In genomic region chr10:73886085-73886529, GRCh38 we compare ENCODE assay signal across 8 cellular contexts. TPM values are rescaled to one million over a fixed set of nuclear protein-coding genes. Genes with fewer than 3 reads are reported as not detected.
DNase-seq lines count a peak whose midpoint lies in the region; ATAC-seq and TF ChIP-seq lines count a peak whose summit lies in the region.

No MANE protein-coding gene starts in this region.

- intact Hi-C loops in lower leg skin (cut with DNase I; ENCODE audit: low total_unique reads), result loop anchor here (5.0 kb wide), 1 partner anchor 56 kb away; no protein-coding TSS in a partner anchor

- no peak overlapping the region for H3K4me3 ChIP-seq in HFF-Myc (replicated peaks; ENCODE audit: low read depth, low read length)
- H3K4me3 ChIP-seq in coronary artery, result no peak overlapping the region
- H3K4me3 ChIP-seq in lower leg skin (ENCODE audit: low read depth, poor library complexity, severe bottlenecking), result no peak overlapping the region

- peak overlapping the region; percentile 70 to 95 for H3K27ac ChIP-seq in coronary artery

- no peak for ATAC-seq in HG03135 (IDR thresholded peaks at IDR 0.05; ENCODE audit: unreplicated experiment)

- WGBS in lower leg skin, 2 donors, result 0 to 4% methylated on average over 5 of the region's 5 CpGs

- TF ChIP-seq CTCF in HFF-Myc (IDR thresholded peaks at IDR 0.05; ENCODE audit: low read depth, low read length, missing control alignments), result peak; percentile 91
- TF ChIP-seq CTCF in coronary artery (IDR thresholded peaks at IDR 0.05), result peak; percentile 70
- peak in 1 of 3 donors; percentile 94 for TF ChIP-seq CTCF in lower leg skin (IDR thresholded peaks at IDR 0.05)

- TF ChIP-seq POLR2A in lower leg skin (IDR thresholded peaks at IDR 0.05), result no peak

- peak; percentile 88 for DNase-seq in GM03348 (ENCODE audit: low spot score)
- no peak for DNase-seq in HFF-Myc (ENCODE audit: extremely low read depth, low read depth)
- DNase-seq in NCI-H2227 treated with DMSO at 0.1 percent for 48 hours (lab: John Stamatoyannopoulos, UW), result peak; percentile 51
- DNase-seq in activated CD4-positive, alpha-beta T cell treated with anti-CD3 and anti-CD28 coated beads for 4 hours, result peak; percentile 69 to 74
- DNase-seq in coronary artery (ENCODE audit: low spot score), result no peak
- DNase-seq in lower leg skin (ENCODE audit: low spot score in 2 of 2), result peak; percentile 73 to 91
- peak; percentile 56 for DNase-seq in stimulated activated CD4-positive, alpha-beta T cell treated with anti-CD3 and anti-CD28 coated beads, Interleukin-4, amount 100 ng/mL, for 1 hour

RNA-seq across cellular contexts. Expression of gene CAMK2G, which starts 11.8 kb away (rescaled TPM):
- 10 to 100 TPM; 20.0 to 27.9 (median 24.2) TPM for total RNA-seq in lower leg skin

RNA-seq across cellular contexts. Expression of gene PLAU, which starts 24.8 kb away (rescaled TPM):
- 10 to 100 TPM; 12.7 to 28.5 (median 14.7) TPM for total RNA-seq in lower leg skin

Comparison
In these comparisons a context has a peak if more than half of its experiments do, and no peak if none do; other contexts are left out.
1. DNase-seq: peak in GM03348 (single experiment), NCI-H2227 treated with DMSO at 0.1 percent for 48 hours (single experiment), activated CD4-positive, alpha-beta T cell treated with anti-CD3 and anti-CD28 coated beads for 4 hours (2 of 2), lower leg skin (2 of 2) and stimulated activated CD4-positive, alpha-beta T cell treated with anti-CD3 and anti-CD28 coated beads, Interleukin-4, amount 100 ng/mL, for 1 hour (single experiment); none in HFF-Myc (single experiment) and coronary artery (single experiment).